ENCODE assay signal across 23 cellular contexts in genomic region chr9:107314763-107315162, GRCh38. TPM values are rescaled to one million over a fixed set of nuclear protein-coding genes. Genes with fewer than 3 reads are reported as not detected.
DNase-seq lines count a peak whose midpoint lies in the region; ATAC-seq and TF ChIP-seq lines count a peak whose summit lies in the region.
"Had no signal": no experiment of that assay in that cellular context is flagged by ENCODE, and none has a peak within 500 bp of the region (broad histone marks: within the 10 kb centered on the region; RNA-seq: fewer than 3 reads in every experiment).

No MANE protein-coding gene starts in this region.

- TF ChIP-seq CTCF in IMR-90 (conservative IDR thresholded peaks at IDR 0.05; ENCODE audit: low read depth, low read length), result no peak
- TF ChIP-seq CTCF in lower lobe of right lung (IDR thresholded peaks at IDR 0.05), result no peak

- no peak overlapping the region for H4K91ac ChIP-seq in IMR-90 (ENCODE audit: insufficient read depth, low read depth, low read length)

- H3K27me3 Mint-ChIP-seq in activated naive CD4-positive, alpha-beta T cell treated with anti-CD3 and anti-CD28 coated beads, Interleukin-2, amount 10 ng/mL, durations not matched to agents 7 days and 5 days, result no peaks in the 10 kb centered on the region
- H3K27me3 Mint-ChIP-seq in CD4-positive, alpha-beta memory T cell, result no peaks in the 10 kb centered on the region
- no peaks in the 10 kb centered on the region for H3K27me3 Mint-ChIP-seq in naive thymus-derived CD8-positive, alpha-beta T cell
- H3K27me3 Mint-ChIP-seq: B cell had no signal

- BruUV-seq in IMR-90 (replicated peaks; lab: Mats Ljungman, UMichigan), result no TSS peak

- no peak overlapping the region for H3K4ac ChIP-seq in IMR-90 (ENCODE audit: low read depth, low read length)

- H2BK20ac ChIP-seq in IMR-90 (ENCODE audit: low read depth, low read length), result no peak overlapping the region

- no peak overlapping the region for H4K8ac ChIP-seq in IMR-90 (ENCODE audit: low read depth in 2 of 2, low read length in 2 of 2)

- H3K56ac ChIP-seq in IMR-90 (ENCODE audit: extremely low read depth, insufficient read depth, low read length), result no peak overlapping the region

- H3K4me1 Mint-ChIP-seq in activated naive CD4-positive, alpha-beta T cell treated with anti-CD3 and anti-CD28 coated beads, Interleukin-2, amount 10 ng/mL, durations not matched to agents 7 days and 5 days, result peaks cover 43% of the 10 kb centered on the region
- H3K4me1 Mint-ChIP-seq in CD4-positive, alpha-beta memory T cell, result peaks cover 47 to 72% (median 63%) of the 10 kb centered on the region in 4 donors
- H3K4me1 Mint-ChIP-seq in naive thymus-derived CD8-positive, alpha-beta T cell, result peaks cover 39 to 75% (median 67%) of the 10 kb centered on the region in 4 donors

- H3K27ac ChIP-seq in CD4-positive, alpha-beta memory T cell (ENCODE audit: low read depth, low read length), result no peak overlapping the region
- H3K27ac ChIP-seq in IMR-90 (ENCODE audit: insufficient read depth, low read length), result no peak overlapping the region
- H3K27ac ChIP-seq in aorta (ENCODE audit: low read depth in 1 of 2, low read length in 2 of 2), result no peak overlapping the region
- no peak overlapping the region for H3K27ac ChIP-seq in lower lobe of right lung
- H3K27ac ChIP-seq: GM23248, PC-9, SK-N-MC had no signal

- no peak overlapping the region for H3K23ac ChIP-seq in IMR-90 (ENCODE audit: low read depth, low read length)

- WGBS in IMR-90 (ENCODE audit: extremely low coverage in 2 of 2, insufficient read length in 1 of 2), 2 experiments, result no CpG with 5 or more reads among the region's 1 CpG
- WGBS in aorta, 2 donors, result 97 to 100% methylated on average over 1 of the region's 1 CpG

- peaks cover 60% of the 10 kb centered on the region for H4K20me1 ChIP-seq in IMR-90 (ENCODE audit: insufficient read depth, low read length)

- no peak overlapping the region for H3K4me3 Mint-ChIP-seq in activated naive CD4-positive, alpha-beta T cell treated with anti-CD3 and anti-CD28 coated beads, Interleukin-2, amount 10 ng/mL, durations not matched to agents 7 days and 5 days
- H3K4me3 Mint-ChIP-seq in CD4-positive, alpha-beta memory T cell, result no peak overlapping the region
- peak overlapping the region in 3 of 10 donors; percentile 9 to 39 (median 25) for H3K4me3 Mint-ChIP-seq in naive thymus-derived CD8-positive, alpha-beta T cell
- H3K4me3 Mint-ChIP-seq: B cell, CD14-positive monocyte had no signal

- H3K9me1 ChIP-seq in IMR-90 (ENCODE audit: insufficient read depth, low read length), result peaks cover 10% of the 10 kb centered on the region; the same call in 1 of the 2 replicates

- H3K14ac ChIP-seq in IMR-90 (replicated peaks; ENCODE audit: low read depth, low read length), result no peak overlapping the region

- no peak overlapping the region for H2AK9ac ChIP-seq in IMR-90 (replicated peaks; ENCODE audit: low read depth, low read length, poor library complexity)

- no peak overlapping the region for H3K4me3 ChIP-seq in CD4-positive, alpha-beta memory T cell (ENCODE audit: low read length in 2 of 2)
- H3K4me3 ChIP-seq in IMR-90 (ENCODE audit: insufficient read depth, low read depth, low read length) (no peak overlapping the region), aorta (ENCODE audit: low read length in 2 of 2) (no peak overlapping the region), lower lobe of right lung (no peak overlapping the region)
- H3K4me3 ChIP-seq: GM23248, PC-9, SK-N-MC had no signal

- no peak overlapping the region for H3K18ac ChIP-seq in IMR-90 (ENCODE audit: low read depth, low read length)

- no peaks in the 10 kb centered on the region for H3K27me3 ChIP-seq in CD4-positive, alpha-beta memory T cell (ENCODE audit: insufficient read depth, low read length)
- H3K27me3 ChIP-seq in IMR-90 (ENCODE audit: control insufficient read depth, insufficient read depth, low read length) (no peaks in the 10 kb centered on the region), aorta (ENCODE audit: control insufficient read depth in 1 of 2, insufficient read depth in 2 of 2, low read length in 1 of 2) (no peaks in the 10 kb centered on the region), lower lobe of right lung (ENCODE audit: low read depth) (no peaks in the 10 kb centered on the region)

- no peak for DNase-seq in activated naive CD4-positive, alpha-beta T cell treated with anti-CD3 and anti-CD28 coated beads, Interleukin-2, amount 10 ng/mL, durations not matched to agents 7 days and 5 days
- no peak for DNase-seq in activated naive CD4-positive, alpha-beta T cell treated with anti-CD3 and anti-CD28 coated beads, Interleukin-2, amount 50 U/mL, for 16 hours
- DNase-seq in CD4-positive, alpha-beta memory T cell, result no peak
- DNase-seq in IMR-90 (no peak), aorta (no peak), NCI-H2081 (lab: John Stamatoyannopoulos, UW) (no peak), lower lobe of right lung (no peak)
- no peak for DNase-seq in naive thymus-derived CD8-positive, alpha-beta T cell
- DNase-seq: COR-L47, DMS 273 treated with DMSO at 0.1 percent for 48 hours, DMS79 treated with DMSO at 0.1 percent for 48 hours, GM23248, HCEC 1CT, Kasumi-1, NCI-H1436, NCI-H187 treated with DMSO at 0.1 percent for 48 hours, NCI-H510A, PC-9, RPMI8226, SHP77 treated with DMSO at 0.1 percent for 48 hours had no signal

- POLR2A ChIA-PET in CD4-positive, alpha-beta memory T cell (lab: Charles Lee; ENCODE audit: partially characterized antibody), result no interaction called here
- POLR2A ChIA-PET in IMR-90 (lab: Charles Lee; ENCODE audit: unreplicated experiment), result no interaction called here
- POLR2A ChIA-PET in naive thymus-derived CD8-positive, alpha-beta T cell (lab: Charles Lee), result no interaction called here

- H2AFZ ChIP-seq in IMR-90 (replicated peaks; ENCODE audit: low read length, poor library complexity), result no peak overlapping the region
- H2AFZ ChIP-seq: GM23248, PC-9 had no signal

- no peak overlapping the region for H4K5ac ChIP-seq in IMR-90 (ENCODE audit: low read depth, low read length)

- no peaks in the 10 kb centered on the region for H3K9me3 Mint-ChIP-seq in activated naive CD4-positive, alpha-beta T cell treated with anti-CD3 and anti-CD28 coated beads, Interleukin-2, amount 10 ng/mL, durations not matched to agents 7 days and 5 days
- peaks cover 0 to 2% (median 0%) of the 10 kb centered on the region in 8 donors for H3K9me3 Mint-ChIP-seq in CD4-positive, alpha-beta memory T cell
- H3K9me3 Mint-ChIP-seq in naive thymus-derived CD8-positive, alpha-beta T cell, result no peaks in the 10 kb centered on the region

- no peak for TF ChIP-seq RAD21 in IMR-90 (IDR thresholded peaks at IDR 0.05; ENCODE audit: low read length)

- H3K27ac Mint-ChIP-seq in activated naive CD4-positive, alpha-beta T cell treated with anti-CD3 and anti-CD28 coated beads, Interleukin-2, amount 10 ng/mL, durations not matched to agents 7 days and 5 days, result peak overlapping the region; percentile 37
- H3K27ac Mint-ChIP-seq in CD4-positive, alpha-beta memory T cell, result peak overlapping the region in 5 of 7 donors; percentile 25 to 58 (median 49)
- peak overlapping the region in 7 of 10 donors; percentile 6 to 75 (median 35) for H3K27ac Mint-ChIP-seq in naive thymus-derived CD8-positive, alpha-beta T cell
- H3K27ac Mint-ChIP-seq: B cell had no signal

- peaks cover 9% of the 10 kb centered on the region for H3K4me1 ChIP-seq in CD4-positive, alpha-beta memory T cell (ENCODE audit: insufficient read depth, low read length)
- H3K4me1 ChIP-seq in IMR-90 (ENCODE audit: control insufficient read depth, insufficient read depth, low read length) (peaks cover 9% of the 10 kb centered on the region), aorta (ENCODE audit: control insufficient read depth in 1 of 2, insufficient read depth in 2 of 2, low read length in 2 of 2) (peaks cover 0 to 4% of the 10 kb centered on the region in 2 donors), lower lobe of right lung (no peaks in the 10 kb centered on the region)

- no peak overlapping the region for H3K9ac ChIP-seq in IMR-90 (ENCODE audit: low read depth, low read length)
- H3K9ac ChIP-seq: GM23248 had no signal

- no peak overlapping the region for H2BK120ac ChIP-seq in IMR-90 (ENCODE audit: low read depth, low read length)

- no peaks in the 10 kb centered on the region for H3K9me3 ChIP-seq in CD4-positive, alpha-beta memory T cell (ENCODE audit: control insufficient read depth in 1 of 2, low read length in 2 of 2)
- H3K9me3 ChIP-seq in IMR-90 (ENCODE audit: control insufficient read depth, insufficient read depth, low read length) (no peaks in the 10 kb centered on the region), aorta (ENCODE audit: control insufficient read depth, low read length) (no peaks in the 10 kb centered on the region), lower lobe of right lung (no peaks in the 10 kb centered on the region)

- CTCF ChIA-PET in activated naive CD4-positive, alpha-beta T cell treated with anti-CD3 and anti-CD28 coated beads, Interleukin-2, amount 10 ng/mL, durations not matched to agents 7 days and 5 days (lab: Charles Lee), result interaction anchor here (1.2 to 1.5 kb wide), 2 partner anchors 27 kb away, joined by 4 to 5 read pairs; no protein-coding TSS in a partner anchor
- CTCF ChIA-PET in CD4-positive, alpha-beta memory T cell (lab: Charles Lee; ENCODE audit: partially characterized antibody), result no interaction called here
- CTCF ChIA-PET in IMR-90 (lab: Yijun Ruan, JAX), result no interaction called here

- intact Hi-C loops in CD4-positive, alpha-beta memory T cell (cut with micrococcal nuclease), result no loop called here
- intact Hi-C loops in IMR-90 (cut with micrococcal nuclease) (no loop called here), aorta (cut with DNase I) (no loop called here), lower lobe of right lung (cut with DNase I) (no loop called here)

- no peak for TF ChIP-seq POLR2A in IMR-90 (IDR thresholded peaks at IDR 0.05; ENCODE audit: low read depth, low read length)

- ATAC-seq in IMR-90 (ENCODE audit: low read depth), result no peak
- no peak for ATAC-seq in naive thymus-derived CD8-positive, alpha-beta T cell
- ATAC-seq in aorta (ENCODE audit: low FRiP score), result no peak
- ATAC-seq in lower lobe of right lung, result no peak

- no peak overlapping the region for H2BK15ac ChIP-seq in IMR-90 (ENCODE audit: low read depth, low read length)

- H2AK5ac ChIP-seq in IMR-90 (ENCODE audit: low read depth, low read length), result no peak overlapping the region

- in situ Hi-C loops in IMR-90 (cut with MboI; ENCODE audit: low sequenced_read_pairs), result no loop called here

- no peak overlapping the region for H2BK5ac ChIP-seq in IMR-90 (ENCODE audit: low read depth, low read length, poor library complexity, severe bottlenecking)

- peaks cover 11 to 39% of the 10 kb centered on the region in 2 experiments; a peak in 3 of 4 replicates for H3K79me1 ChIP-seq in IMR-90 (ENCODE audit: low read depth in 1 of 2, low read length in 2 of 2)

- H3K4me2 ChIP-seq in IMR-90 (ENCODE audit: low read depth, low read length), result no peak overlapping the region
- H3K4me2 ChIP-seq: PC-9 had no signal

- peaks cover 13% of the 10 kb centered on the region for H3K36me3 ChIP-seq in CD4-positive, alpha-beta memory T cell (ENCODE audit: insufficient read depth, low read length)
- peaks cover 29% of the 10 kb centered on the region for H3K36me3 ChIP-seq in IMR-90 (ENCODE audit: control insufficient read depth, insufficient read depth, low read length)
- peaks cover 0 to 6% of the 10 kb centered on the region in 2 donors for H3K36me3 ChIP-seq in aorta (ENCODE audit: control insufficient read depth in 1 of 2, insufficient read depth in 2 of 2, low read length in 1 of 2)
- H3K36me3 ChIP-seq in lower lobe of right lung, result peaks cover 66% of the 10 kb centered on the region

- peaks cover 67% of the 10 kb centered on the region for H3K36me3 Mint-ChIP-seq in activated naive CD4-positive, alpha-beta T cell treated with anti-CD3 and anti-CD28 coated beads, Interleukin-2, amount 10 ng/mL, durations not matched to agents 7 days and 5 days
- peaks cover 64 to 77% of the 10 kb centered on the region in 2 donors for H3K36me3 Mint-ChIP-seq in CD4-positive, alpha-beta memory T cell
- H3K36me3 Mint-ChIP-seq in naive thymus-derived CD8-positive, alpha-beta T cell, result peaks cover 11 to 78% (median 33%) of the 10 kb centered on the region in 3 donors

- dilution Hi-C loops in IMR-90 (cut with HindIII; ENCODE audit: low sequenced_read_pairs, unreplicated experiment), result no loop called here

RNA-seq across cellular contexts. Expression of gene RAD23B, which starts 31.7 kb away (rescaled TPM):
- total RNA-seq in CD4-positive, alpha-beta memory T cell, result 10 to 100 TPM; 49.5 to 54.2 TPM
- 10 to 100 TPM in 1 of 2 donors, 1 to 10 TPM in 1; 8.1 to 12.0 TPM for polyA plus RNA-seq in CD4-positive, alpha-beta memory T cell
- 126 and 127 TPM in 2 replicates for total RNA-seq in IMR-90 (2012; rRNA removed)
- polyA plus RNA-seq in IMR-90 (2012; rRNA removed), result 123 and 148 TPM in 2 replicates
- 48.2 and 80.7 TPM in 2 replicates for polyA plus RNA-seq in IMR-90 (2012; cell fraction: cytosol; rRNA removed)
- 20.9 and 67.7 TPM in 2 replicates for polyA plus RNA-seq in IMR-90 (2012; cell fraction: nucleus; rRNA removed; ENCODE audit: low replicate concordance)
- 10 to 100 TPM; 48.1 to 62.5 TPM for total RNA-seq in naive thymus-derived CD8-positive, alpha-beta T cell
- polyA plus RNA-seq in naive thymus-derived CD8-positive, alpha-beta T cell, result 10 to 100 TPM in 2 of 3 donors, 1 to 10 TPM in 1; 6.9 to 17.9 (median 14.4) TPM
- total RNA-seq in aorta, result 10 to 100 TPM; 74.2 to 78.4 TPM
- 10 to 100 TPM; 28.2 to 44.0 TPM for polyA plus RNA-seq in aorta
- 95.4 TPM for total RNA-seq in lower lobe of right lung
